In the genomic region with DNA sequence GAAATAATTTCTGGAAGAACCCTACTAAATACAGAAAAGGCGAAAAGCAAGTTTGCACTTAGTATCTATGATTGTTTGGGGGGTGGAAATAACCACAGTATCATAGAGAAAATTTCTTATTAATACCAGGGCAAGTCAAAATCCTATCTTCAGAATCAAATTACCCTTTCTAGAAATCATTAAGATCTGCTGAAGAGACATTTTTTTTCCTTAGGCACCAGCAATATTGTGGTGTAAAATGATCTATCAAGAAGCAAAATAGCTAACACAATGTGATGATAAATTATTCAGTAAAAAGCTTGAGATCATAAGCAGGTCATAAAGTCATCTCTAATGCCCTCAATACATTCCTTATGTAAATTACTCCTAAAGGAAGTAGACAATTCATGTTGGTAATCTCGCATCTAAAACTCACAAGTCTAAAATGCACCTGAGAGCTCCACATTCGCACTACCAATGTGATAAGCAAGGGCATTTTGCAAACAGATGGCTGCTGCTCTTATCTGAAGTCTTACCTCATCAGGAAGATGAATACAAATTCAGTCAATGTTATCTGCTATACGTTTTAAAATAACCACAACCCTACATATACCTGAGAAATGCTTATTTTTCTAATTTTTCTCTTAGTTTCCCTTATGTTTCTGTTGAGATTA, we compare ENCODE assay signal across 19 cellular contexts. TPM values are rescaled to one million over a fixed set of nuclear protein-coding genes. Genes with fewer than 3 reads are reported as not detected.
DNase-seq lines count a peak whose midpoint lies in the region; ATAC-seq, FAIRE-seq and TF ChIP-seq lines count a peak whose summit lies in the region.
"Had no signal": no experiment of that assay in that cellular context is flagged by ENCODE, and none has a peak within 500 bp of the region (broad histone marks: within the 10 kb centered on the region; RNA-seq: fewer than 3 reads in every experiment).

No MANE protein-coding gene starts in this region.

- DNase-seq in DMS 273 (lab: John Stamatoyannopoulos, UW; ENCODE audit: unreplicated experiment) = peak; percentile 71
- no peak for DNase-seq in DMS 273 treated with DMSO at 0.1 percent for 48 hours (lab: John Stamatoyannopoulos, UW)
- DNase-seq in NCI-H226 = peak; percentile 48
- peak; percentile 19 for DNase-seq in hepatocyte (ENCODE audit: low spot score)
- DNase-seq in sciatic nerve (ENCODE audit: low spot score) = no peak
- DNase-seq in NCI-H1930 (lab: John Stamatoyannopoulos, UW) = no peak
- DNase-seq in colonic mucosa = no peak
- DNase-seq in frontal cortex (ENCODE audit: low spot score in 2 of 2) = no peak
- DNase-seq: DMS153, GOT3, NCI-H1417 treated with DMSO at 0.1 percent for 48 hours, NCI-H187 treated with DMSO at 0.1 percent for 48 hours, NCI-H510A treated with DMSO at 0.1 percent for 48 hours, PC-9, SIG-M5, T-helper 17 cell had no signal

- intact Hi-C loops in sciatic nerve (cut with DNase I) = no loop called here
- intact Hi-C loops in colonic mucosa (cut with DNase I) = no loop called here

- H3K4me2 ChIP-seq in hepatocyte = no peak overlapping the region
- H3K4me2 ChIP-seq: PC-9 had no signal

- no peak for TF ChIP-seq CTCF in hepatocyte (IDR thresholded peaks at IDR 0.05; ENCODE audit: poor library complexity)
- TF ChIP-seq CTCF in colonic mucosa (IDR thresholded peaks at IDR 0.05) = no peak

- H3K79me2 ChIP-seq in hepatocyte = peaks cover 50% of the 10 kb centered on the region

- ATAC-seq in sciatic nerve = no peak
- ATAC-seq: HCT116, T-helper 17 cell had no signal

- H3K9me3 ChIP-seq in hepatocyte (ENCODE audit: low read depth) (no peaks in the 10 kb centered on the region), colonic mucosa (no peaks in the 10 kb centered on the region)

- H3K9ac ChIP-seq in colonic mucosa (ENCODE audit: low read depth in 2 of 2, low read length in 2 of 2) = no peak overlapping the region

- H3K27me3 ChIP-seq in hepatocyte = no peaks in the 10 kb centered on the region
- no peaks in the 10 kb centered on the region for H3K27me3 ChIP-seq in colonic mucosa

- H3K4me1 ChIP-seq in hepatocyte (ENCODE audit: insufficient read depth) = peaks cover 3% of the 10 kb centered on the region
- H3K4me1 ChIP-seq in colonic mucosa = peaks cover 3% of the 10 kb centered on the region

- H3K27ac ChIP-seq in hepatocyte = peak overlapping the region; percentile 9
- no peak overlapping the region for H3K27ac ChIP-seq in colonic mucosa
- H3K27ac ChIP-seq: 22Rv1, PC-9, RWPE1 had no signal

- peaks cover 3% of the 10 kb centered on the region for H3K36me3 ChIP-seq in hepatocyte (replicated peaks; ENCODE audit: insufficient read depth, low read depth)
- no peaks in the 10 kb centered on the region for H3K36me3 ChIP-seq in colonic mucosa

- H4K20me1 ChIP-seq in hepatocyte (ENCODE audit: insufficient read depth, poor library complexity, severe bottlenecking) = no peaks in the 10 kb centered on the region

- H3K4me3 ChIP-seq in hepatocyte = no peak overlapping the region
- no peak overlapping the region for H3K4me3 ChIP-seq in colonic mucosa
- H3K4me3 ChIP-seq: PC-9 had no signal

- WGBS in hepatocyte (ENCODE audit: low lambda C conversion rate, missing lambda C conversion rate) = 68% methylated on average over 4 of the region's 4 CpGs

- FAIRE-seq in frontal cortex (lab: Jason Lieb, UNC) = no peak

- no peaks in the 10 kb centered on the region for H3K9me2 ChIP-seq in hepatocyte (replicated peaks; ENCODE audit: insufficient read depth)

- no peak overlapping the region for H2AFZ ChIP-seq in hepatocyte
- H2AFZ ChIP-seq: PC-9 had no signal

RNA-seq across cellular contexts. Expression of a gene that starts 14.6 kb away (rescaled TPM):
- total RNA-seq in hepatocyte (22.2 and 25.3 TPM in 2 replicates), sciatic nerve (65.1 TPM), colonic mucosa (10 to 100 TPM; 45.5 to 58.2 TPM), frontal cortex (26.9 TPM)
- polyA plus RNA-seq in hepatocyte = 14.9 and 17.9 TPM in 2 replicates

RNA-seq across cellular contexts. Expression of a gene that starts 51.6 kb away (rescaled TPM):
- total RNA-seq in hepatocyte (36.6 and 49.2 TPM in 2 replicates), sciatic nerve (22.3 TPM), colonic mucosa (10 to 100 TPM; 13.7 to 16.2 TPM), frontal cortex (67.3 TPM)
- 13.1 and 13.7 TPM in 2 replicates for polyA plus RNA-seq in hepatocyte

Comparison
In these comparisons a context has a peak if more than half of its experiments do, and no peak if none do; other contexts are left out.
1. DNase-seq: peak in DMS 273 (single experiment), NCI-H226 (single experiment) and hepatocyte (single experiment); none in DMS 273 treated with DMSO at 0.1 percent for 48 hours (single experiment), sciatic nerve (single experiment), NCI-H1930 (0 of 2), colonic mucosa (single experiment) and frontal cortex (0 of 2).